ENCODE assay signal across 24 cellular contexts in genomic region chr12:132525833-132526455, GRCh38.
DNase-seq lines count a peak whose midpoint lies in the region; ATAC-seq lines count a peak whose summit lies in the region.
"Had no signal": no experiment of that assay in that cellular context is flagged by ENCODE, and none has a peak within 500 bp of the region (broad histone marks: within the 10 kb centered on the region; RNA-seq: fewer than 3 reads in every experiment).

No MANE protein-coding gene starts in this region.

- H3K36me3 ChIP-seq in BLaER1 treated with 17β-estradiol and CSF1 and Interleukin-3, amounts not matched to agents 10 nM and 100 nM: peaks cover 0 to 18% (median 0%) of the 10 kb centered on the region in 11 experiments; a peak in 3 of 22 replicates

- peaks cover 0 to 11% (median 0%) of the 10 kb centered on the region in 11 experiments; a peak in 3 of 22 replicates for H3K27me3 ChIP-seq in BLaER1 treated with 17β-estradiol and CSF1 and Interleukin-3, amounts not matched to agents 10 nM and 100 nM
- H3K27me3 ChIP-seq: tibial nerve had no signal

- peaks cover 72 to 100% (median 99%) of the 10 kb centered on the region in 10 experiments for H3K4me1 ChIP-seq in BLaER1 treated with 17β-estradiol and CSF1 and Interleukin-3, amounts not matched to agents 10 nM and 100 nM

- no peaks in the 10 kb centered on the region for H3K9me3 ChIP-seq in BLaER1 treated with 17β-estradiol and CSF1 and Interleukin-3, amounts not matched to agents 10 nM and 100 nM (replicated peaks in 1 of 11)
- H3K9me3 ChIP-seq: lower lobe of right lung, psoas muscle, tibial nerve had no signal

- H3K27ac ChIP-seq in BLaER1 treated with 17β-estradiol and CSF1 and Interleukin-3, amounts not matched to agents 10 nM and 100 nM: peak overlapping the region in 4 of 11 experiments; percentile 29 to 59 (median 42); a peak in 3 of 22 replicates
- H3K27ac ChIP-seq: lower lobe of right lung, psoas muscle had no signal

- DNase-seq in amygdala (lab: John Stamatoyannopoulos, UW): peak in 55 of 56 donors; percentile 29 to 95 (median 79)
- peak; percentile 73 to 94 (median 88) for DNase-seq in head of caudate nucleus
- DNase-seq in nucleus accumbens (lab: John Stamatoyannopoulos, UW): peak in 55 of 56 donors; percentile 16 to 95 (median 81)
- no peak for DNase-seq in 8988T
- DNase-seq in NCI-H2107 (lab: John Stamatoyannopoulos, UW): no peak
- DNase-seq in AML-193 (lab: John Stamatoyannopoulos, UW): no peak
- DNase-seq: activated CD8-positive, alpha-beta T cell treated with anti-CD3 and anti-CD28 coated beads for 36 hours; KBM-7; lower lobe of right lung; NCI-H1105; NCI-H2029; NCI-H345; NCI-H748 treated with DMSO at 0.1 percent for 48 hours; nephron progenitor cell; psoas muscle; stimulated activated CD4-positive, alpha-beta T cell treated with anti-CD3 and anti-CD28 coated beads, Interleukin-15, amount 100 ng/mL, for 24 hours; stimulated activated naive CD4-positive, alpha-beta T cell; T-helper 1 cell had no signal

- H3K9ac ChIP-seq in BLaER1 treated with 17β-estradiol and CSF1 and Interleukin-3, amounts not matched to agents 10 nM and 100 nM: peak overlapping the region in 6 of 11 experiments; percentile 5 to 72 (median 68); a peak in 8 of 22 replicates

- peak overlapping the region in 9 of 11 experiments; percentile 83 to 99 (median 89); a peak in 17 of 22 replicates for H3K4me2 ChIP-seq in BLaER1 treated with 17β-estradiol and CSF1 and Interleukin-3, amounts not matched to agents 10 nM and 100 nM

- peaks cover 19 to 99% (median 81%) of the 10 kb centered on the region in 11 experiments; a peak in 21 of 22 replicates for H4K20me1 ChIP-seq in BLaER1 treated with 17β-estradiol and CSF1 and Interleukin-3, amounts not matched to agents 10 nM and 100 nM

- H3K4me3 ChIP-seq in BLaER1 treated with 17β-estradiol and CSF1 and Interleukin-3, amounts not matched to agents 10 nM and 100 nM: no peak overlapping the region; a peak in 1 of 20 replicates
- H3K4me3 ChIP-seq: A549, lower lobe of right lung, psoas muscle, tibial nerve had no signal

- ATAC-seq in GM21423 (IDR thresholded peaks at IDR 0.05; ENCODE audit: unreplicated experiment): no peak
- ATAC-seq: A549; activated CD8-positive, alpha-beta T cell treated with anti-CD3 and anti-CD28 coated beads for 36 hours; activated T-helper 17 cell treated with anti-CD3 and anti-CD28 coated beads, Interleukin-2, amount 50 U/mL, for 72 hours; HCT116; lower lobe of right lung; psoas muscle had no signal

- intact Hi-C loops in head of caudate nucleus (cut with DNase I): loop anchor here (5.0 to 10.0 kb wide), 2 partner anchors 34 to 111 kb away; partner anchors contain the start of gene FBRSL1

Comparison
In these comparisons a context has a peak if more than half of its experiments do, and no peak if none do; other contexts are left out.
1. DNase-seq: peak in amygdala (55 of 56), head of caudate nucleus (42 of 42) and nucleus accumbens (55 of 56); none in 8988T (single experiment), NCI-H2107 (single experiment) and AML-193 (0 of 2).